Comparison of ENCODE assay signal across 10 cellular contexts in genomic region chr1:150620919-150621318, GRCh38. TPM values are rescaled to one million over a fixed set of nuclear protein-coding genes. Genes with fewer than 3 reads are reported as not detected.
DNase-seq lines count a peak whose midpoint lies in the region; ATAC-seq, FAIRE-seq and TF ChIP-seq lines count a peak whose summit lies in the region.
"Had no signal": no experiment of that assay in that cellular context is flagged by ENCODE, and none has a peak within 500 bp of the region (broad histone marks: within the 10 kb centered on the region; RNA-seq: fewer than 3 reads in every experiment).

No MANE protein-coding gene starts in this region.

- CTCF ChIA-PET in activated CD8-positive, alpha-beta memory T cell treated with anti-CD3 and anti-CD28 coated beads, Interleukin-2, amount 10 ng/mL, durations not matched to agents 7 days and 5 days (lab: Charles Lee), result interaction anchor here (0.7 to 19.0 kb wide), 12 partner anchors 7 to 365 kb away, joined by 3 to 297 read pairs (median 7); partner anchors contain the start of genes ADAMTSL4, ENSA and MCL1
- CTCF ChIA-PET in HepG2 (lab: Yijun Ruan, JAX; ENCODE audit: low intra/inter-chr PET ratio, low total read pairs), result interaction anchor here (1.1 to 2.1 kb wide), 3 partner anchors 41 to 157 kb away, joined by 4 to 15 read pairs (median 5); partner anchors contain the start of gene MCL1

- no TSS peak for BruUV-seq in HepG2 (replicated peaks; lab: Mats Ljungman, UMichigan)

- H3K4me3 Mint-ChIP-seq in activated CD8-positive, alpha-beta memory T cell treated with anti-CD3 and anti-CD28 coated beads, Interleukin-2, amount 10 ng/mL, durations not matched to agents 7 days and 5 days, result no peak overlapping the region
- H3K4me3 Mint-ChIP-seq in activated naive CD8-positive, alpha-beta T cell, result no peak overlapping the region
- H3K4me3 Mint-ChIP-seq: neural crest cell had no signal

- H3K36me3 Mint-ChIP-seq in activated CD8-positive, alpha-beta memory T cell treated with anti-CD3 and anti-CD28 coated beads, Interleukin-2, amount 10 ng/mL, durations not matched to agents 7 days and 5 days, result peaks cover 65% of the 10 kb centered on the region
- peaks cover 20% of the 10 kb centered on the region for H3K36me3 Mint-ChIP-seq in activated naive CD8-positive, alpha-beta T cell

- no peak for DNase-seq in activated CD8-positive, alpha-beta memory T cell treated with anti-CD3 and anti-CD28 coated beads, Interleukin-2, amount 10 ng/mL, durations not matched to agents 7 days and 5 days
- DNase-seq in activated CD8-positive, alpha-beta memory T cell treated with anti-CD3 and anti-CD28 coated beads for 24 hours, result no peak
- no peak for DNase-seq in HepG2 (ENCODE audit: low spot score)
- no peak for DNase-seq in suprapubic skin (ENCODE audit: low spot score in 2 of 2)
- no peak for DNase-seq in NCI-H1417 (lab: John Stamatoyannopoulos, UW)
- no peak for DNase-seq in kidney tubule cell (ENCODE audit: low spot score)
- DNase-seq: NCI-H187 had no signal

- TF ChIP-seq EP300 in HepG2 (IDR thresholded peaks at IDR 0.05; ENCODE audit: low read depth in 2 of 2, low read length in 2 of 2) (no peak), HepG2 (CRISPR knock-in tag; IDR thresholded peaks at IDR 0.05; ENCODE audit: borderline replicate concordance) (no peak), suprapubic skin (IDR thresholded peaks at IDR 0.05) (no peak)

- 100% methylated on average over 2 of the region's 2 CpGs for WGBS in HepG2 (ENCODE audit: low lambda C conversion rate)
- 100% methylated on average over 2 of the region's 2 CpGs for WGBS in suprapubic skin

- no peaks in the 10 kb centered on the region for H3K27me3 ChIP-seq in HepG2 (ENCODE audit: control insufficient read depth in 1 of 2, insufficient read depth in 2 of 2, low read length in 2 of 2)
- H3K27me3 ChIP-seq in suprapubic skin, result no peaks in the 10 kb centered on the region

- H4K20me1 ChIP-seq in HepG2 (ENCODE audit: insufficient read depth, low read length), result no peaks in the 10 kb centered on the region

- TF ChIP-seq POLR2A in HepG2 (IDR thresholded peaks at IDR 0.05; ENCODE audit: insufficient read depth in 1 of 2, low read depth in 2 of 2, low read length in 2 of 2) (no peak), suprapubic skin (IDR thresholded peaks at IDR 0.05) (no peak)

- FAIRE-seq in HepG2 (lab: Jason Lieb, UNC), result no peak

- POLR2A ChIA-PET in HepG2 (lab: Yijun Ruan, JAX), result interaction anchor here (0.8 to 4.5 kb wide), 9 partner anchors 8 to 60 kb away, joined by 3 to 40 read pairs (median 5); partner anchors contain the start of genes ENSA and MCL1

- H3K9me3 ChIP-seq in HepG2 (ENCODE audit: low read length), result no peaks in the 10 kb centered on the region
- H3K9me3 ChIP-seq in suprapubic skin, result no peaks in the 10 kb centered on the region

- H3K27me3 Mint-ChIP-seq in activated CD8-positive, alpha-beta memory T cell treated with anti-CD3 and anti-CD28 coated beads, Interleukin-2, amount 10 ng/mL, durations not matched to agents 7 days and 5 days, result no peaks in the 10 kb centered on the region
- no peaks in the 10 kb centered on the region for H3K27me3 Mint-ChIP-seq in activated naive CD8-positive, alpha-beta T cell

- H3K27ac ChIP-seq in HepG2 (ENCODE audit: extremely low read length, insufficient read depth, low read length) (no peak overlapping the region), suprapubic skin (peak overlapping the region; percentile 96)

- peaks cover 4% of the 10 kb centered on the region for H3K79me2 ChIP-seq in HepG2 (ENCODE audit: insufficient read depth, low read length)

- H3K4me3 ChIP-seq in HepG2 (replicated peaks in 1 of 3; ENCODE audit: insufficient read depth in 1 of 3, low read depth in 2 of 3, low read length in 3 of 3), result no peak overlapping the region
- no peak overlapping the region for H3K4me3 ChIP-seq in suprapubic skin

- in situ Hi-C loops in HepG2 (cut with HindIII; ENCODE audit: extremely low pct_ligation_motif_present, low pct_unique_long_range_greater_than_20kb), result no loop called here

- no peak for ATAC-seq in activated CD8-positive, alpha-beta memory T cell treated with anti-CD3 and anti-CD28 coated beads, Interleukin-2, amount 10 ng/mL, durations not matched to agents 7 days and 5 days
- no peak for ATAC-seq in HepG2
- no peak for ATAC-seq in GM18868 (IDR thresholded peaks at IDR 0.05; ENCODE audit: unreplicated experiment)

- no peak for TF ChIP-seq RAD21 in HepG2 (CRISPR knock-in tag; IDR thresholded peaks at IDR 0.05)

- TF ChIP-seq CTCF in HepG2 (CRISPR knock-in tag; IDR thresholded peaks at IDR 0.05) (no peak), suprapubic skin (IDR thresholded peaks at IDR 0.05) (no peak)

- H3K36me3 ChIP-seq in HepG2 (replicated peaks in 1 of 2; ENCODE audit: control insufficient read depth in 1 of 2, insufficient read depth in 2 of 2, low read length in 2 of 2) (peaks cover 13 to 43% of the 10 kb centered on the region in 2 experiments), suprapubic skin (peaks cover 50% of the 10 kb centered on the region)

- peak overlapping the region; percentile 52 for H3K27ac Mint-ChIP-seq in activated CD8-positive, alpha-beta memory T cell treated with anti-CD3 and anti-CD28 coated beads, Interleukin-2, amount 10 ng/mL, durations not matched to agents 7 days and 5 days
- peak overlapping the region; percentile 92 for H3K27ac Mint-ChIP-seq in activated naive CD8-positive, alpha-beta T cell

- H3K9ac ChIP-seq in HepG2 (ENCODE audit: insufficient read depth, low read depth, low read length), result no peak overlapping the region

- no peak overlapping the region for H2AFZ ChIP-seq in HepG2 (ENCODE audit: low read length)

- intact Hi-C loops in HepG2 (cut with micrococcal nuclease; ENCODE audit: unreplicated experiment), result loop anchor here (1.0 to 10.0 kb wide), 5 partner anchors 42 to 194 kb away; partner anchors contain the start of genes GOLPH3L and MCL1

- peaks cover 77% of the 10 kb centered on the region for H3K4me1 Mint-ChIP-seq in activated CD8-positive, alpha-beta memory T cell treated with anti-CD3 and anti-CD28 coated beads, Interleukin-2, amount 10 ng/mL, durations not matched to agents 7 days and 5 days
- H3K4me1 Mint-ChIP-seq in activated naive CD8-positive, alpha-beta T cell (ENCODE audit: low read depth), result peaks cover 67% of the 10 kb centered on the region

- no peak overlapping the region for H3K4me2 ChIP-seq in HepG2 (ENCODE audit: low read depth, low read length)

- H3K9me3 Mint-ChIP-seq in activated CD8-positive, alpha-beta memory T cell treated with anti-CD3 and anti-CD28 coated beads, Interleukin-2, amount 10 ng/mL, durations not matched to agents 7 days and 5 days (ENCODE audit: low read depth), result no peaks in the 10 kb centered on the region
- H3K9me3 Mint-ChIP-seq in activated naive CD8-positive, alpha-beta T cell (ENCODE audit: low read depth), result no peaks in the 10 kb centered on the region
- H3K9me3 Mint-ChIP-seq: neural crest cell had no signal

- H3K4me1 ChIP-seq in HepG2 (ENCODE audit: insufficient read depth, low read length) (peaks cover 38% of the 10 kb centered on the region), suprapubic skin (peaks cover 66% of the 10 kb centered on the region)

RNA-seq across cellular contexts. Expression of gene ENSA, which starts 8.5 kb away (rescaled TPM):
- 100 to 1,000 TPM; 202 to 252 TPM for total RNA-seq in activated CD8-positive, alpha-beta memory T cell treated with anti-CD3 and anti-CD28 coated beads, Interleukin-2, amount 10 ng/mL, durations not matched to agents 7 days and 5 days
- total RNA-seq in HepG2 (2016; rRNA removed; fragmentation: Illumina TruSeq; extraction: Trizol) (111 and 137 TPM in 2 replicates), suprapubic skin (100 to 1,000 TPM; 266 to 384 (median 291) TPM)
- 32.7 and 33.3 TPM in 2 replicates for total RNA-seq in HepG2 (2016; cell fraction: cytosol; rRNA removed; fragmentation: Illumina TruSeq; extraction: Trizol; ENCODE audit: low read depth)
- total RNA-seq in HepG2 (2016; cell fraction: insoluble cytoplasmic fraction; rRNA removed; fragmentation: Illumina TruSeq; extraction: Trizol), result 104 and 136 TPM in 2 replicates
- 71.0 and 79.7 TPM in 2 replicates for total RNA-seq in HepG2 (2016; cell fraction: membrane; rRNA removed; fragmentation: Illumina TruSeq; extraction: Trizol)
- 59.2 and 64.7 TPM in 2 replicates for total RNA-seq in HepG2 (2016; cell fraction: nucleus; rRNA removed; fragmentation: Illumina TruSeq; extraction: Trizol)
- 54.5 and 55.1 TPM in 2 replicates for polyA plus RNA-seq in HepG2 (2011; rRNA removed)
- 35.3 and 39.9 TPM in 2 replicates for polyA plus RNA-seq in HepG2 (2011; cell fraction: cytosol; rRNA removed)
- 18.3 and 19.1 TPM in 2 replicates for polyA plus RNA-seq in HepG2 (2011; cell fraction: nucleus; rRNA removed)
- 68.7 and 69.6 TPM in 2 replicates for polyA plus RNA-seq in HepG2 (2012)
- polyA plus RNA-seq in HepG2 (2016; cell fraction: cytosol; fragmentation: Illumina TruSeq; extraction: Trizol; ENCODE audit: low read depth), result 46.8 and 50.7 TPM in 2 replicates
- 203 and 211 TPM in 2 replicates for polyA plus RNA-seq in HepG2 (2016; cell fraction: insoluble cytoplasmic fraction; fragmentation: Illumina TruSeq; extraction: Trizol; ENCODE audit: low read depth)
- 87.0 and 96.1 TPM in 2 replicates for polyA plus RNA-seq in HepG2 (2016; cell fraction: membrane; fragmentation: Illumina TruSeq; extraction: Trizol; ENCODE audit: low read depth)
- polyA plus RNA-seq in HepG2 (2016; cell fraction: nucleus; fragmentation: Illumina TruSeq; extraction: Trizol; ENCODE audit: insufficient read depth, low read depth), result 97.2 and 103 TPM in 2 replicates
- polyA minus RNA-seq in HepG2 (2011; rRNA and poly(A)+ RNA removed; ENCODE audit: low replicate concordance), result 25.8 and 53.2 TPM in 2 replicates
- 16.0 and 18.2 TPM in 2 replicates for polyA minus RNA-seq in HepG2 (2011; cell fraction: cytosol; rRNA and poly(A)+ RNA removed)
- 34.9 and 47.6 TPM in 2 replicates for polyA minus RNA-seq in HepG2 (2011; cell fraction: nucleus; rRNA and poly(A)+ RNA removed)

RNA-seq across cellular contexts. Expression of gene MCL1, which starts 41.5 kb away (rescaled TPM):
- 100 to 1,000 TPM; 373 to 408 TPM for total RNA-seq in activated CD8-positive, alpha-beta memory T cell treated with anti-CD3 and anti-CD28 coated beads, Interleukin-2, amount 10 ng/mL, durations not matched to agents 7 days and 5 days
- total RNA-seq in HepG2 (2016; rRNA removed; fragmentation: Illumina TruSeq; extraction: Trizol) (113 and 125 TPM in 2 replicates), suprapubic skin (100 to 1,000 TPM; 211 to 307 (median 270) TPM)
- total RNA-seq in HepG2 (2016; cell fraction: cytosol; rRNA removed; fragmentation: Illumina TruSeq; extraction: Trizol; ENCODE audit: low read depth), result 16.3 and 19.0 TPM in 2 replicates
- 108 and 127 TPM in 2 replicates for total RNA-seq in HepG2 (2016; cell fraction: insoluble cytoplasmic fraction; rRNA removed; fragmentation: Illumina TruSeq; extraction: Trizol)
- total RNA-seq in HepG2 (2016; cell fraction: membrane; rRNA removed; fragmentation: Illumina TruSeq; extraction: Trizol), result 41.9 and 48.9 TPM in 2 replicates
- 150 and 151 TPM in 2 replicates for total RNA-seq in HepG2 (2016; cell fraction: nucleus; rRNA removed; fragmentation: Illumina TruSeq; extraction: Trizol)
- 69.5 and 70.6 TPM in 2 replicates for polyA plus RNA-seq in HepG2 (2011; rRNA removed)
- polyA plus RNA-seq in HepG2 (2011; cell fraction: cytosol; rRNA removed), result 40.6 and 51.3 TPM in 2 replicates
- 127 and 138 TPM in 2 replicates for polyA plus RNA-seq in HepG2 (2011; cell fraction: nucleus; rRNA removed)
- 59.5 and 80.1 TPM in 2 replicates for polyA plus RNA-seq in HepG2 (2012)
- 5.6 and 6.4 TPM in 2 replicates for polyA plus RNA-seq in HepG2 (2016; cell fraction: cytosol; fragmentation: Illumina TruSeq; extraction: Trizol; ENCODE audit: low read depth)
- polyA plus RNA-seq in HepG2 (2016; cell fraction: insoluble cytoplasmic fraction; fragmentation: Illumina TruSeq; extraction: Trizol; ENCODE audit: low read depth), result 99.4 and 100.0 TPM in 2 replicates
- polyA plus RNA-seq in HepG2 (2016; cell fraction: membrane; fragmentation: Illumina TruSeq; extraction: Trizol; ENCODE audit: low read depth), result 21.9 and 23.4 TPM in 2 replicates
- 207 and 216 TPM in 2 replicates for polyA plus RNA-seq in HepG2 (2016; cell fraction: nucleus; fragmentation: Illumina TruSeq; extraction: Trizol; ENCODE audit: insufficient read depth, low read depth)
- polyA minus RNA-seq in HepG2 (2011; rRNA and poly(A)+ RNA removed; ENCODE audit: low replicate concordance), result 65.4 and 90.8 TPM in 2 replicates
- 72.9 and 73.2 TPM in 2 replicates for polyA minus RNA-seq in HepG2 (2011; cell fraction: cytosol; rRNA and poly(A)+ RNA removed)
- polyA minus RNA-seq in HepG2 (2011; cell fraction: nucleus; rRNA and poly(A)+ RNA removed), result 152 and 196 TPM in 2 replicates
